11 cellular contexts compared by ENCODE assay signal in genomic region chr1:113721010-113721409, GRCh38.
"Had no signal": no experiment of that assay in that cellular context is flagged by ENCODE, and none has a peak within 500 bp of the region (broad histone marks: within the 10 kb centered on the region; RNA-seq: fewer than 3 reads in every experiment).

No MANE protein-coding gene starts in this region.

- ATAC-seq: GM23338, HCT116 had no signal

- H3K4me1 ChIP-seq: HAP-1 had no signal

- H3K27ac Mint-ChIP-seq: GM23338, H9, HFFc6 had no signal

- H3K4me1 Mint-ChIP-seq: GM23338, H9 had no signal

- FAIRE-seq: H1, H54 had no signal

- H3K27ac ChIP-seq: GM23248 had no signal

- DNase-seq: GM23248, GOT3, H7, H9, HCEC 1CT, HFFc6 had no signal

- H2AFZ ChIP-seq: GM23248, GM23338 had no signal

- H3K4me3 ChIP-seq: GM23248, GM23338, HAP-1 had no signal

- H3K4me2 ChIP-seq: GM23338 had no signal

- H3K9ac ChIP-seq: GM23248 had no signal

- H3K4me3 Mint-ChIP-seq: GM23338, H9, HFFc6 had no signal
